In the genomic region with DNA sequence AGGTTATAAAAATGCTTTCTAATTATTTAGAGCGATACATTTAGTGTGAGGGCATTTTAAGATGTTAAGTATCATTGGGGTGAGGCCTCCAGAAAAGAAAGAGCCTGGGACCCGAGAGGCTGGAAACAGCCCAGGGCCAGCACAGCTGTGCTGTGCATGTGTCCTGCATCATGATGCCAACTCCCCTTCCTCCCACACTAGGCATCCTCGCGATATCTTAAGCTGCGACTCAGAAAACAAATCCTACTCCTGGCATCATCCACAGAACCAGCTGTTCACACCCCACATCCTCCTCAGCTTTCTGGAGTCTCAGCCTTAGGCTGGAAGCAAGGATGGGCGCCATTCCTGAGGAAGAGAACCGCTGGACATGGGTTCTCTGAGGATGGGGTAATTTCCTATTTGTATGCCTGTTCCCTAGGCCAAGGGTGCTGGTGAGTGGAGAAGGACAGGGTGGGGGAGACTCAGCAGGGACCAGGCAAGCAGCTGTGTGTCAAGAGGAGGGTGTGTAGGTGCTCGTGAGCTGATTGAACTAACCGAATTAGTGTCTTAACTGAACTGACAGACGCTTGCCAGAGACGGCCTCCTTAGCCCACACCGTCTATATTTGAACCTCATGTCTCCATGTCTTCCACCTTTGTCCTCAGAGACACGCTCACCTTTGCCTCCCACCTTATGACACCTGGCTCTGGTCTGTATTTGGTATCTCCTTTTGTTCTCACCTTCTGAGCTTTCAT, we compare ENCODE assay signal across 16 cellular contexts. TPM values are rescaled to one million over a fixed set of nuclear protein-coding genes. Genes with fewer than 3 reads are reported as not detected.
A peak's percentile ranks its signal among the peaks of the same experiment; 100 is the strongest.
DNase-seq lines count a peak whose midpoint lies in the region; ATAC-seq, FAIRE-seq and TF ChIP-seq lines count a peak whose summit lies in the region.
"Had no signal": no experiment of that assay in that cellular context is flagged by ENCODE, and none has a peak within 500 bp of the region (broad histone marks: within the 10 kb centered on the region; RNA-seq: fewer than 3 reads in every experiment).

No MANE protein-coding gene starts in this region.

- H3K36me3 ChIP-seq in GM23248 (ENCODE audit: low read depth) (no peaks in the 10 kb centered on the region), astrocyte (ENCODE audit: insufficient read depth, low read length) (peaks cover 3% of the 10 kb centered on the region), left ventricle myocardium inferior (no peaks in the 10 kb centered on the region), sigmoid colon (no peaks in the 10 kb centered on the region)

- in situ Hi-C loops in GM23248 (cut with MboI) = no loop called here

- DNase-seq in GM23248 (peak; percentile 12), astrocyte (ENCODE audit: low read depth) (no peak), left ventricle myocardium inferior (no peak), sigmoid colon (no peak), COLO829 (ENCODE audit: low spot score) (no peak)
- no peak for DNase-seq in activated CD4-positive, alpha-beta T cell treated with anti-CD3 and anti-CD28 coated beads, Interleukin-2, amount 10 ng/mL, durations not matched to agents 24 days and 14 days
- no peak for DNase-seq in activated CD4-positive, CD25-positive, alpha-beta regulatory T cell treated with anti-CD3 and anti-CD28 coated beads, Interleukin-2, amount 50 U/mL, for 72 hours
- DNase-seq: activated CD4-positive, alpha-beta T cell treated with anti-CD3 and anti-CD28 coated beads, Interleukin-2, amount 50 U/mL, for 48 hours; MV-4-11; SIG-M5; T1000; tibial artery had no signal

- H4K20me1 ChIP-seq in GM23248 (ENCODE audit: insufficient read depth) (no peaks in the 10 kb centered on the region), astrocyte (ENCODE audit: insufficient read depth, low read length) (peaks cover 31% of the 10 kb centered on the region)

- no peaks in the 10 kb centered on the region for H3K9me3 Mint-ChIP-seq in astrocyte (ENCODE audit: unreplicated experiment)
- H3K9me3 Mint-ChIP-seq in activated CD4-positive, alpha-beta T cell treated with anti-CD3 and anti-CD28 coated beads, Interleukin-2, amount 10 ng/mL, durations not matched to agents 24 days and 14 days = no peaks in the 10 kb centered on the region
- H3K9me3 Mint-ChIP-seq: memory B cell had no signal

- H3K4me3 Mint-ChIP-seq in astrocyte (ENCODE audit: unreplicated experiment) = no peak overlapping the region
- no peak overlapping the region for H3K4me3 Mint-ChIP-seq in activated CD4-positive, alpha-beta T cell treated with anti-CD3 and anti-CD28 coated beads, Interleukin-2, amount 10 ng/mL, durations not matched to agents 24 days and 14 days
- H3K4me3 Mint-ChIP-seq: memory B cell had no signal

- H3K4me3 ChIP-seq in GM23248 (no peak overlapping the region), astrocyte (ENCODE audit: insufficient read depth, low read depth, low read length) (no peak overlapping the region), left ventricle myocardium inferior (no peak overlapping the region), sigmoid colon (no peak overlapping the region)
- H3K4me3 ChIP-seq: tibial artery had no signal

- peaks cover 18% of the 10 kb centered on the region for H3K4me1 Mint-ChIP-seq in astrocyte (ENCODE audit: low read depth, unreplicated experiment)
- peaks cover 19% of the 10 kb centered on the region for H3K4me1 Mint-ChIP-seq in activated CD4-positive, alpha-beta T cell treated with anti-CD3 and anti-CD28 coated beads, Interleukin-2, amount 10 ng/mL, durations not matched to agents 24 days and 14 days

- no peak for FAIRE-seq in astrocyte (lab: Jason Lieb, UNC)

- no peak for TF ChIP-seq EP300 in sigmoid colon (IDR thresholded peaks at IDR 0.05)

- H3K36me3 Mint-ChIP-seq in astrocyte (ENCODE audit: low read depth, unreplicated experiment) = peaks cover 19% of the 10 kb centered on the region
- H3K36me3 Mint-ChIP-seq in activated CD4-positive, alpha-beta T cell treated with anti-CD3 and anti-CD28 coated beads, Interleukin-2, amount 10 ng/mL, durations not matched to agents 24 days and 14 days (ENCODE audit: low read depth) = peaks cover 11% of the 10 kb centered on the region

- no peak for ATAC-seq in GM19455 (IDR thresholded peaks at IDR 0.05; ENCODE audit: unreplicated experiment)

- H3K27me3 ChIP-seq in GM23248 (replicated peaks; ENCODE audit: insufficient read depth) (no peaks in the 10 kb centered on the region), astrocyte (ENCODE audit: insufficient read depth, low read length) (no peaks in the 10 kb centered on the region), left ventricle myocardium inferior (ENCODE audit: low read depth) (no peaks in the 10 kb centered on the region), sigmoid colon (no peaks in the 10 kb centered on the region)
- H3K27me3 ChIP-seq: tibial artery had no signal

- H3K9ac ChIP-seq in GM23248 (no peak overlapping the region), astrocyte (ENCODE audit: low read length) (no peak overlapping the region)

- H3K4me2 ChIP-seq in GM23248 (ENCODE audit: unreplicated experiment) = no peak overlapping the region
- no peak overlapping the region for H3K4me2 ChIP-seq in astrocyte (ENCODE audit: low read length)

- TF ChIP-seq POLR2A in sigmoid colon (IDR thresholded peaks at IDR 0.05) = no peak

- H3K79me2 ChIP-seq in GM23248 (ENCODE audit: insufficient read depth) = no peaks in the 10 kb centered on the region
- H3K79me2 ChIP-seq in astrocyte (ENCODE audit: insufficient read depth, low read length) = peaks cover 6% of the 10 kb centered on the region

- peak overlapping the region; percentile 20 for H3K27ac Mint-ChIP-seq in astrocyte (ENCODE audit: unreplicated experiment)
- H3K27ac Mint-ChIP-seq in activated CD4-positive, alpha-beta T cell treated with anti-CD3 and anti-CD28 coated beads, Interleukin-2, amount 10 ng/mL, durations not matched to agents 24 days and 14 days = no peak overlapping the region
- H3K27ac Mint-ChIP-seq: memory B cell had no signal

- WGBS in GM23248 (ENCODE audit: low coverage in 1 of 2, low lambda C conversion rate in 2 of 2, missing lambda C conversion rate in 2 of 2), 2 experiments = 71 to 81% methylated on average over 13 of the region's 13 CpGs
- WGBS in sigmoid colon, 2 donors = 84 to 86% methylated on average over 13 of the region's 13 CpGs

- no peaks in the 10 kb centered on the region for H3K9me3 ChIP-seq in GM23248 (ENCODE audit: low read depth)
- H3K9me3 ChIP-seq in astrocyte (ENCODE audit: insufficient read depth, low read depth, low read length) = no peaks in the 10 kb centered on the region
- H3K9me3 ChIP-seq in left ventricle myocardium inferior (replicated peaks) = no peaks in the 10 kb centered on the region
- no peaks in the 10 kb centered on the region for H3K9me3 ChIP-seq in sigmoid colon
- H3K9me3 ChIP-seq: tibial artery had no signal

- H3K27me3 Mint-ChIP-seq in astrocyte (ENCODE audit: low read depth, unreplicated experiment) = no peaks in the 10 kb centered on the region
- H3K27me3 Mint-ChIP-seq in activated CD4-positive, alpha-beta T cell treated with anti-CD3 and anti-CD28 coated beads, Interleukin-2, amount 10 ng/mL, durations not matched to agents 24 days and 14 days = no peaks in the 10 kb centered on the region
- H3K27me3 Mint-ChIP-seq: memory B cell had no signal

- no peaks in the 10 kb centered on the region for H3K9me2 ChIP-seq in GM23248 (ENCODE audit: insufficient read depth)

- no peaks in the 10 kb centered on the region for H3F3A ChIP-seq in GM23248 (ENCODE audit: insufficient read depth)

- intact Hi-C loops in left ventricle myocardium inferior (cut with micrococcal nuclease) (no loop called here), sigmoid colon (cut with DNase I) (loop anchor here (5.0 kb wide), 2 partner anchors 39 to 216 kb away; partner anchors contain the start of genes PRPF40B and SPATS2)
- intact Hi-C loops in activated CD4-positive, alpha-beta T cell treated with anti-CD3 and anti-CD28 coated beads, Interleukin-2, amount 10 ng/mL, durations not matched to agents 24 days and 14 days (cut with micrococcal nuclease) = loop anchor here (5.0 kb wide), 1 partner anchor 39 kb away; the partner anchor contains the start of gene PRPF40B

- H3K27ac ChIP-seq in GM23248 (no peak overlapping the region), astrocyte (ENCODE audit: low read depth, low read length) (no peak overlapping the region), left ventricle myocardium inferior (replicated peaks) (peak overlapping the region; percentile 67), sigmoid colon (peak overlapping the region; percentile 23 to 73 (median 68))
- H3K27ac ChIP-seq: C4-2B had no signal

- TF ChIP-seq CTCF in astrocyte (IDR thresholded peaks at IDR 0.05; ENCODE audit: insufficient read depth, low read depth, low read length) = no peak
- no peak for TF ChIP-seq CTCF in left ventricle myocardium inferior (IDR thresholded peaks at IDR 0.05; ENCODE audit: borderline replicate concordance)
- TF ChIP-seq CTCF in sigmoid colon (IDR thresholded peaks at IDR 0.05) = no peak

- no peak overlapping the region for H2AFZ ChIP-seq in GM23248
- H2AFZ ChIP-seq in astrocyte (ENCODE audit: low read depth, low read length) = no peak overlapping the region

- H3K4me1 ChIP-seq in GM23248 (ENCODE audit: insufficient read depth) = no peaks in the 10 kb centered on the region
- peaks cover 4% of the 10 kb centered on the region for H3K4me1 ChIP-seq in astrocyte (ENCODE audit: insufficient read depth, low read length)
- peaks cover 52% of the 10 kb centered on the region for H3K4me1 ChIP-seq in left ventricle myocardium inferior
- H3K4me1 ChIP-seq in sigmoid colon = peaks cover 0 to 43% (median 25%) of the 10 kb centered on the region in 4 donors

RNA-seq across cellular contexts. Expression of gene MCRS1, which starts 15.6 kb away (rescaled TPM):
- 54.9 and 60.4 TPM in 2 replicates for total RNA-seq in GM23248 (2014; rRNA removed; shearing (Covaris generic))
- polyA plus RNA-seq in GM23248 (2016; fragmentation: Nextera tagmentation; extraction: Ambion mirVana) (64.2 and 66.0 TPM in 2 replicates), sigmoid colon (10 to 100 TPM; 43.8 to 61.0 (median 46.0) TPM)
- total RNA-seq in astrocyte (41.3 and 45.2 TPM in 2 replicates), left ventricle myocardium inferior (97.9 TPM), sigmoid colon (10 to 100 TPM; 33.6 to 59.3 (median 48.0) TPM)
- 71.4 and 79.6 TPM in 2 replicates for total RNA-seq in activated CD4-positive, alpha-beta T cell treated with anti-CD3 and anti-CD28 coated beads, Interleukin-2, amount 10 ng/mL, durations not matched to agents 24 days and 14 days

RNA-seq across cellular contexts. Expression of gene FAM186B, which starts 21.9 kb away (rescaled TPM):
- total RNA-seq in GM23248 (2014; rRNA removed; shearing (Covaris generic)) = 0.22 and 1.4 TPM in 2 replicates
- 0.14 and 0.38 TPM in 2 replicates for polyA plus RNA-seq in GM23248 (2016; fragmentation: Nextera tagmentation; extraction: Ambion mirVana)
- total RNA-seq in astrocyte = 0.57 and 0.60 TPM in 2 replicates
- total RNA-seq in left ventricle myocardium inferior = 0.33 TPM
- under 1 TPM in 2 of 4 donors, not detected in 2; 0.16 to 0.54 TPM for total RNA-seq in sigmoid colon
- under 1 TPM in 1 of 3 donors, not detected in 2; 0.22 TPM for polyA plus RNA-seq in sigmoid colon
- total RNA-seq in activated CD4-positive, alpha-beta T cell treated with anti-CD3 and anti-CD28 coated beads, Interleukin-2, amount 10 ng/mL, durations not matched to agents 24 days and 14 days = 0.16 and 0.33 TPM in 2 replicates

RNA-seq across cellular contexts. Expression of gene PRPF40B, which starts 39.8 kb away (rescaled TPM):
- total RNA-seq in GM23248 (2014; rRNA removed; shearing (Covaris generic)) = 9.9 and 10.2 TPM in 2 replicates
- polyA plus RNA-seq in GM23248 (2016; fragmentation: Nextera tagmentation; extraction: Ambion mirVana) = 11.6 and 12.6 TPM in 2 replicates
- 8.9 and 10.1 TPM in 2 replicates for total RNA-seq in astrocyte
- 22.0 TPM for total RNA-seq in left ventricle myocardium inferior
- total RNA-seq in sigmoid colon = 10 to 100 TPM; 13.3 to 27.5 (median 21.0) TPM
- polyA plus RNA-seq in sigmoid colon = 10 to 100 TPM in 1 of 3 donors, 1 to 10 TPM in 2; 1.4 to 11.3 (median 3.6) TPM
- 12.3 and 12.7 TPM in 2 replicates for total RNA-seq in activated CD4-positive, alpha-beta T cell treated with anti-CD3 and anti-CD28 coated beads, Interleukin-2, amount 10 ng/mL, durations not matched to agents 24 days and 14 days

RNA-seq across cellular contexts. Expression of gene KCNH3, which starts 44.7 kb away (rescaled TPM):
- total RNA-seq in GM23248 (2014; rRNA removed; shearing (Covaris generic)) = not detected in 2 replicates
- polyA plus RNA-seq in GM23248 (2016; fragmentation: Nextera tagmentation; extraction: Ambion mirVana) = 0.09 and 0.10 TPM in 2 replicates
- total RNA-seq in astrocyte = 0.14 TPM in 1 of 2 replicates, not detected in the other
- total RNA-seq in left ventricle myocardium inferior = 0.41 TPM
- under 1 TPM in 2 of 4 donors, not detected in 2; 0.14 to 0.83 TPM for total RNA-seq in sigmoid colon
- polyA plus RNA-seq in sigmoid colon = under 1 TPM in 1 of 3 donors, not detected in 2; 0.36 TPM
- total RNA-seq in activated CD4-positive, alpha-beta T cell treated with anti-CD3 and anti-CD28 coated beads, Interleukin-2, amount 10 ng/mL, durations not matched to agents 24 days and 14 days = 1.5 and 2.1 TPM in 2 replicates
- total RNA-seq: osteoblast had no signal

Comparison
In these comparisons a context has a peak if more than half of its experiments do, and no peak if none do; other contexts are left out.
1. H3K27ac ChIP-seq: peak in left ventricle myocardium inferior (single experiment) and sigmoid colon (4 of 4); none in GM23248 (single experiment) and astrocyte (single experiment).